In genomic region chr4:51942108-51942832, GRCh38 we compare ENCODE assay signal across 1 cellular context.
TF ChIP-seq lines count a peak whose summit lies in the region.

No MANE protein-coding gene starts in this region.

TF ChIP-seq in SK-N-SH, 30 proteins besides CTCF, POLR2A, EP300 and RAD21:
- TF ChIP-seq, protein P1, sequence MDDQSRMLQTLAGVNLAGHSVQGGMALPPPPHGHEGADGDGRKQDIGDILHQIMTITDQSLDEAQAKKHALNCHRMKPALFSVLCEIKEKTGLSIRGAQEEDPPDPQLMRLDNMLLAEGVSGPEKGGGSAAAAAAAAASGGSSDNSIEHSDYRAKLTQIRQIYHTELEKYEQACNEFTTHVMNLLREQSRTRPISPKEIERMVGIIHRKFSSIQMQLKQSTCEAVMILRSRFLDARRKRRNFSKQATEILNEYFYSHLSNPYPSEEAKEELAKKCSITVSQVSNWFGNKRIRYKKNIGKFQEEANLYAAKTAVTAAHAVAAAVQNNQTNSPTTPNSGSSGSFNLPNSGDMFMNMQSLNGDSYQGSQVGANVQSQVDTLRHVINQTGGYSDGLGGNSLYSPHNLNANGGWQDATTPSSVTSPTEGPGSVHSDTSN (IDR thresholded peaks at IDR 0.05), result peak; percentile 19; the same call in 1 of the 2 replicates
- TF ChIP-seq RCOR1 (IDR thresholded peaks at IDR 0.05; ENCODE audit: low read length), result no peak
- no peak for TF ChIP-seq CHD2 (IDR thresholded peaks at IDR 0.05; ENCODE audit: low read length, partially characterized antibody)
- TF ChIP-seq FOSL2 (IDR thresholded peaks at IDR 0.05; ENCODE audit: borderline replicate concordance, low read depth), result peak; percentile 62; the same call in 1 of the 2 replicates
- TF ChIP-seq NFIC (IDR thresholded peaks at IDR 0.05; ENCODE audit: borderline replicate concordance), result peak; percentile 15; the same call in 1 of the 2 replicates
- peak; percentile 58 for TF ChIP-seq JUND (IDR thresholded peaks at IDR 0.05)
- no peak for TF ChIP-seq TEAD4 (IDR thresholded peaks at IDR 0.05; ENCODE audit: borderline replicate concordance, insufficient read depth)
- TF ChIP-seq TCF12 (IDR thresholded peaks at IDR 0.05), result peak; percentile 77
- TF ChIP-seq, protein P2, sequence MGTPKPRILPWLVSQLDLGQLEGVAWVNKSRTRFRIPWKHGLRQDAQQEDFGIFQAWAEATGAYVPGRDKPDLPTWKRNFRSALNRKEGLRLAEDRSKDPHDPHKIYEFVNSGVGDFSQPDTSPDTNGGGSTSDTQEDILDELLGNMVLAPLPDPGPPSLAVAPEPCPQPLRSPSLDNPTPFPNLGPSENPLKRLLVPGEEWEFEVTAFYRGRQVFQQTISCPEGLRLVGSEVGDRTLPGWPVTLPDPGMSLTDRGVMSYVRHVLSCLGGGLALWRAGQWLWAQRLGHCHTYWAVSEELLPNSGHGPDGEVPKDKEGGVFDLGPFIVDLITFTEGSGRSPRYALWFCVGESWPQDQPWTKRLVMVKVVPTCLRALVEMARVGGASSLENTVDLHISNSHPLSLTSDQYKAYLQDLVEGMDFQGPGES (IDR thresholded peaks at IDR 0.05; ENCODE audit: low read depth, low read length), result no peak
TF ChIP-seq in SK-N-SH: peak in this region for 5.
